8 cellular contexts compared by ENCODE assay signal in genomic region chr6:73523434-73524123, GRCh38. TPM values are rescaled to one million over a fixed set of nuclear protein-coding genes. Genes with fewer than 3 reads are reported as not detected.
DNase-seq lines count a peak whose midpoint lies in the region; ATAC-seq and TF ChIP-seq lines count a peak whose summit lies in the region.

No MANE protein-coding gene starts in this region.

- H3K4me1 ChIP-seq in GM23248 (ENCODE audit: insufficient read depth): peaks cover 36% of the 10 kb centered on the region
- H3K4me1 ChIP-seq in lower lobe of right lung: peaks cover 32% of the 10 kb centered on the region

- peak overlapping the region; percentile 82 for H3K4me2 ChIP-seq in GM23248 (ENCODE audit: unreplicated experiment)

- H3F3A ChIP-seq in GM23248 (ENCODE audit: insufficient read depth): peaks cover 55% of the 10 kb centered on the region

- peak; percentile 30 to 42 for ATAC-seq in activated CD4-positive, CD25-positive, alpha-beta regulatory T cell treated with anti-CD3 and anti-CD28 coated beads, Interleukin-2, amount 50 U/mL, for 24 hours
- ATAC-seq in lower lobe of right lung: peak; percentile 35 to 42

- peaks cover 39% of the 10 kb centered on the region for H3K79me2 ChIP-seq in GM23248 (ENCODE audit: insufficient read depth)

- H3K27ac ChIP-seq in GM23248 (peak overlapping the region; percentile 100), cingulate gyrus (ENCODE audit: low read depth, low read length) (peak overlapping the region; percentile 72), lower lobe of right lung (peak overlapping the region; percentile 100)

- DNase-seq in ELR (ENCODE audit: low read depth): peak; percentile 53
- DNase-seq in GM23248: peak; percentile 67
- peak; percentile 92 for DNase-seq in LoVo (ENCODE audit: low spot score)
- peak; percentile 84 for DNase-seq in lower lobe of right lung
- peak; percentile 62 for DNase-seq in stimulated activated CD8-positive, alpha-beta memory T cell treated with anti-CD3 and anti-CD28 coated beads, Interleukin-12 subunit alpha, Interleukin-12 subunit beta, amount 100 ng/mL, for 1 hour (ENCODE audit: low read depth)
- DNase-seq in SK-N-DZ (ENCODE audit: low spot score): no peak

- H3K4me3 ChIP-seq in GM23248: peak overlapping the region; percentile 86
- H3K4me3 ChIP-seq in lower lobe of right lung: peak overlapping the region; percentile 70

- in situ Hi-C loops in GM23248 (cut with MboI): loop anchor here (25.0 kb wide), 1 partner anchor 89 kb away; no protein-coding TSS in a partner anchor

- no peaks in the 10 kb centered on the region; the same call in 1 of the 2 replicates for H4K20me1 ChIP-seq in GM23248 (ENCODE audit: insufficient read depth)

- H3K9me3 ChIP-seq in GM23248 (ENCODE audit: low read depth) (no peaks in the 10 kb centered on the region), lower lobe of right lung (no peaks in the 10 kb centered on the region)

- TF ChIP-seq CTCF in lower lobe of right lung (IDR thresholded peaks at IDR 0.05): no peak

- H3K36me3 ChIP-seq in GM23248 (ENCODE audit: low read depth) (peaks cover 19% of the 10 kb centered on the region), lower lobe of right lung (peaks cover 17% of the 10 kb centered on the region)

- H3K27me3 ChIP-seq in GM23248 (replicated peaks; ENCODE audit: insufficient read depth) (no peaks in the 10 kb centered on the region), lower lobe of right lung (ENCODE audit: low read depth) (no peaks in the 10 kb centered on the region)

- H3K9me2 ChIP-seq in GM23248 (ENCODE audit: insufficient read depth): no peaks in the 10 kb centered on the region

- intact Hi-C loops in lower lobe of right lung (cut with DNase I): no loop called here

- peak overlapping the region; percentile 92 for H2AFZ ChIP-seq in GM23248

- 4 to 6% methylated on average over 39 to 50 of the region's 50 CpGs for WGBS in GM23248 (ENCODE audit: low coverage in 1 of 2, low lambda C conversion rate in 2 of 2, missing lambda C conversion rate in 2 of 2), 2 experiments

- peak overlapping the region; percentile 98 for H3K9ac ChIP-seq in GM23248

RNA-seq across cellular contexts. Expression of gene EEF1A1, which starts 2.7 kb away (rescaled TPM):
- 13,436 and 14,561 TPM in 2 replicates for total RNA-seq in GM23248 (2014; rRNA removed; shearing (Covaris generic))
- 3,887 and 3,918 TPM in 2 replicates for polyA plus RNA-seq in GM23248 (2016; fragmentation: Nextera tagmentation; extraction: Ambion mirVana)
- 9,415 TPM for total RNA-seq in lower lobe of right lung
- polyA plus RNA-seq in SK-N-DZ (2014; cell fraction: cytosol; rRNA removed): 8,920 and 9,808 TPM in 2 replicates
- 3,279 and 4,441 TPM in 2 replicates for polyA plus RNA-seq in SK-N-DZ (2014; cell fraction: nucleus; rRNA removed)
